In the genomic region with DNA sequence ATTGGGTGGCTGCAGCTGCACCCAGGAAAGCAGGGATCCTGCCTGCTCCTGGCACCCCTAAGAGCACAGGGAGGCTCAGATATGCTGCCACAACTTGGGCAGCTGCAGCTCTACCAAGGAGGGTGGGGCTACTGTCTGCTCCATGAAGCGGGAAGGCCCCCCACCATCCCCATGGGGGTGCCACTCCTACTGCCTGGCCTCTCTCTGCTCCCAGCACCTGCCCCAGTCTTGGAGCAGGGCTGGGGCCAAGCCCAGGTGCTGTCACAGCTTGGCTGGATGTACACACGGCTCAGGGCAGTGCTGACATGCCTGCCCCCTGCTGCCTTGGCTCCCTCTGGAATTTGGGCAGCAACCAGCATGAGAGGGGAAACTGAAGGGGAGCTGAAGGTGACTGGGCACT, we compare ENCODE assay signal across 31 cellular contexts.
"Had no signal": no experiment of that assay in that cellular context is flagged by ENCODE, and none has a peak within 500 bp of the region (broad histone marks: within the 10 kb centered on the region; RNA-seq: fewer than 3 reads in every experiment).

No MANE protein-coding gene starts in this region.

- H3K27me3 ChIP-seq: adrenal gland, ascending aorta, breast epithelium, cardiac muscle cell, colonic mucosa, esophagus squamous epithelium had no signal

- H3K27ac Mint-ChIP-seq: activated CD4-positive, alpha-beta memory T cell treated with anti-CD3 and anti-CD28 coated beads for 36 hours; activated CD4-positive, alpha-beta T cell treated with anti-CD3 and anti-CD28 coated beads for 36 hours; activated CD4-positive, alpha-beta T cell treated with anti-CD3 and anti-CD28 coated beads, Interleukin-2, amount 10 ng/mL, durations not matched to agents 24 days and 14 days; activated CD8-positive, alpha-beta memory T cell treated with anti-CD3 and anti-CD28 coated beads, Interleukin-2, amount 10 ng/mL, durations not matched to agents 7 days and 5 days; activated CD8-positive, alpha-beta T cell treated with anti-CD3 and anti-CD28 coated beads, Interleukin-2, amount 10 ng/mL, durations not matched to agents 7 days and 5 days; activated naive CD4-positive, alpha-beta T cell treated with anti-CD3 and anti-CD28 coated beads for 36 hours; activated naive CD4-positive, alpha-beta T cell treated with anti-CD3 and anti-CD28 coated beads, Interleukin-2, amount 50 U/mL, for 24 hours; activated naive CD8-positive, alpha-beta T cell treated with anti-CD3 and anti-CD28 coated beads for 36 hours; activated naive CD8-positive, alpha-beta T cell treated with anti-CD3 and anti-CD28 coated beads, Interleukin-2, amount 50 U/mL, for 24 hours; activated T-helper 1 cell treated with anti-CD3 and anti-CD28 coated beads, Interleukin-12 subunit alpha, Interleukin-12 subunit beta, Interleukin-2, Interleukin-4 antibody, amounts not matched to agents 30 ng/mL and 10 ng/mL and 1 ng/mL, durations not matched to agents 14 hours and 24 hours and 36 hours; activated T-helper 2 cell treated with anti-CD3 and anti-CD28 coated beads, Interferon-gamma antibody, Interleukin-2, Interleukin-4, amounts not matched to agents 10 μg/mL and 5 μg/mL and 100 μg/mL, durations not matched to agents 14 hours and 24 hours and 36 hours; brain had no signal

- H3K9me3 ChIP-seq: adrenal gland, ascending aorta, colonic mucosa, esophagus squamous epithelium had no signal

- H3K27me3 Mint-ChIP-seq: activated CD4-positive, alpha-beta memory T cell treated with anti-CD3 and anti-CD28 coated beads for 36 hours; activated CD4-positive, alpha-beta T cell treated with anti-CD3 and anti-CD28 coated beads for 36 hours; activated CD4-positive, alpha-beta T cell treated with anti-CD3 and anti-CD28 coated beads, Interleukin-2, amount 10 ng/mL, durations not matched to agents 24 days and 14 days; activated CD8-positive, alpha-beta memory T cell treated with anti-CD3 and anti-CD28 coated beads, Interleukin-2, amount 10 ng/mL, durations not matched to agents 7 days and 5 days; activated naive CD4-positive, alpha-beta T cell treated with anti-CD3 and anti-CD28 coated beads, Interleukin-2, amount 50 U/mL, for 24 hours; activated naive CD8-positive, alpha-beta T cell treated with anti-CD3 and anti-CD28 coated beads for 36 hours; activated naive CD8-positive, alpha-beta T cell treated with anti-CD3 and anti-CD28 coated beads, Interleukin-2, amount 50 U/mL, for 24 hours; brain had no signal

- H3K4me1 Mint-ChIP-seq: activated CD4-positive, alpha-beta T cell treated with anti-CD3 and anti-CD28 coated beads for 36 hours; activated CD4-positive, alpha-beta T cell treated with anti-CD3 and anti-CD28 coated beads, Interleukin-2, amount 10 ng/mL, durations not matched to agents 24 days and 14 days; activated CD8-positive, alpha-beta memory T cell treated with anti-CD3 and anti-CD28 coated beads, Interleukin-2, amount 10 ng/mL, durations not matched to agents 7 days and 5 days; activated naive CD4-positive, alpha-beta T cell treated with anti-CD3 and anti-CD28 coated beads, Interleukin-2, amount 50 U/mL, for 24 hours; activated naive CD8-positive, alpha-beta T cell treated with anti-CD3 and anti-CD28 coated beads for 36 hours; activated naive CD8-positive, alpha-beta T cell treated with anti-CD3 and anti-CD28 coated beads, Interleukin-2, amount 50 U/mL, for 24 hours; brain had no signal

- H3K36me3 Mint-ChIP-seq: activated CD4-positive, alpha-beta memory T cell treated with anti-CD3 and anti-CD28 coated beads for 36 hours; activated CD8-positive, alpha-beta memory T cell treated with anti-CD3 and anti-CD28 coated beads, Interleukin-2, amount 10 ng/mL, durations not matched to agents 7 days and 5 days; activated naive CD4-positive, alpha-beta T cell treated with anti-CD3 and anti-CD28 coated beads, Interleukin-2, amount 50 U/mL, for 24 hours; activated naive CD8-positive, alpha-beta T cell treated with anti-CD3 and anti-CD28 coated beads for 36 hours; brain had no signal

- ATAC-seq: activated CD4-positive, alpha-beta T cell treated with anti-CD3 and anti-CD28 coated beads for 36 hours; activated CD8-positive, alpha-beta memory T cell treated with anti-CD3 and anti-CD28 coated beads, Interleukin-2, amount 10 ng/mL, durations not matched to agents 7 days and 5 days; activated CD8-positive, alpha-beta T cell treated with anti-CD3 and anti-CD28 coated beads, Interleukin-2, amount 10 ng/mL, durations not matched to agents 7 days and 5 days; activated naive CD8-positive, alpha-beta T cell treated with anti-CD3 and anti-CD28 coated beads, Interleukin-2, amount 50 U/mL, for 24 hours had no signal

- H3K4me3 Mint-ChIP-seq: activated CD4-positive, alpha-beta memory T cell treated with anti-CD3 and anti-CD28 coated beads for 36 hours; activated CD4-positive, alpha-beta T cell treated with anti-CD3 and anti-CD28 coated beads for 36 hours; activated CD4-positive, alpha-beta T cell treated with anti-CD3 and anti-CD28 coated beads, Interleukin-2, amount 10 ng/mL, durations not matched to agents 24 days and 14 days; activated CD8-positive, alpha-beta memory T cell treated with anti-CD3 and anti-CD28 coated beads, Interleukin-2, amount 10 ng/mL, durations not matched to agents 7 days and 5 days; activated CD8-positive, alpha-beta T cell treated with anti-CD3 and anti-CD28 coated beads, Interleukin-2, amount 10 ng/mL, durations not matched to agents 7 days and 5 days; activated naive CD4-positive, alpha-beta T cell treated with anti-CD3 and anti-CD28 coated beads for 36 hours; activated naive CD4-positive, alpha-beta T cell treated with anti-CD3 and anti-CD28 coated beads, Interleukin-2, amount 50 U/mL, for 24 hours; activated naive CD8-positive, alpha-beta T cell treated with anti-CD3 and anti-CD28 coated beads for 36 hours; activated naive CD8-positive, alpha-beta T cell treated with anti-CD3 and anti-CD28 coated beads, Interleukin-2, amount 50 U/mL, for 24 hours; activated T-helper 1 cell treated with anti-CD3 and anti-CD28 coated beads, Interleukin-12 subunit alpha, Interleukin-12 subunit beta, Interleukin-2, Interleukin-4 antibody, amounts not matched to agents 30 ng/mL and 10 ng/mL and 1 ng/mL, durations not matched to agents 14 hours and 24 hours and 36 hours; brain had no signal

- H3K36me3 ChIP-seq: adrenal gland, ascending aorta, breast epithelium, cardiac muscle cell, colonic mucosa, esophagus squamous epithelium had no signal

- H3K4me3 ChIP-seq: adrenal gland, ascending aorta, breast epithelium, cardiac muscle cell, colonic mucosa, esophagus squamous epithelium had no signal

- H3K9me3 Mint-ChIP-seq: activated CD4-positive, alpha-beta T cell treated with anti-CD3 and anti-CD28 coated beads, Interleukin-2, amount 10 ng/mL, durations not matched to agents 24 days and 14 days; activated T-helper 2 cell treated with anti-CD3 and anti-CD28 coated beads, Interferon-gamma antibody, Interleukin-2, Interleukin-4, amounts not matched to agents 10 μg/mL and 5 μg/mL and 100 μg/mL, durations not matched to agents 14 hours and 24 hours and 36 hours had no signal

- DNase-seq: activated CD4-positive, alpha-beta memory T cell treated with anti-CD3 and anti-CD28 coated beads for 36 hours; activated CD4-positive, alpha-beta T cell treated with anti-CD3 and anti-CD28 coated beads for 36 hours; activated CD4-positive, alpha-beta T cell treated with anti-CD3 and anti-CD28 coated beads, Interleukin-2, amount 10 ng/mL, durations not matched to agents 24 days and 14 days; activated CD4-positive, CD25-positive, alpha-beta regulatory T cell; activated CD4-positive, CD25-positive, alpha-beta regulatory T cell treated with anti-CD3 and anti-CD28 coated beads, Interleukin-2, amount 50 U/mL, for 72 hours; activated CD8-positive, alpha-beta memory T cell treated with anti-CD3 and anti-CD28 coated beads, Interleukin-2, amount 10 ng/mL, durations not matched to agents 7 days and 5 days; activated CD8-positive, alpha-beta memory T cell treated with anti-CD3 and anti-CD28 coated beads, Interleukin-2, amount 50 U/mL, for 4 hours; activated CD8-positive, alpha-beta T cell treated with anti-CD3 and anti-CD28 coated beads, Interleukin-2, amount 10 ng/mL, durations not matched to agents 7 days and 5 days; activated effector memory CD4-positive, alpha-beta T cell treated with anti-CD3 and anti-CD28 coated beads, Interleukin-2, amount 50 U/mL, for 16 hours; activated naive CD4-positive, alpha-beta T cell treated with anti-CD3 and anti-CD28 coated beads for 36 hours; activated naive CD8-positive, alpha-beta T cell treated with anti-CD3 and anti-CD28 coated beads for 36 hours; activated naive CD8-positive, alpha-beta T cell treated with anti-CD3 and anti-CD28 coated beads, Interleukin-2, amount 50 U/mL, for 24 hours; activated T-cell treated with anti-CD3 and anti-CD28 coated beads, Interleukin-2, amount 50 U/mL, for 1 hour; activated T-cell treated with anti-CD3 and anti-CD28 coated beads, Interleukin-2, amount 50 U/mL, for 48 hours; adrenal gland; amygdala; central memory CD4-positive, alpha-beta T cell; cerebellar nuclear complex; colonic mucosa; effector CD8-positive, alpha-beta T cell; esophagus squamous epithelium; foreskin melanocyte; T-helper 2 cell had no signal

- H3K27ac ChIP-seq: adrenal gland, ascending aorta, breast epithelium, cardiac muscle cell, colonic mucosa, epithelial cell of prostate, esophagus squamous epithelium had no signal

- H3K4me1 ChIP-seq: adrenal gland, ascending aorta, breast epithelium, colonic mucosa, esophagus squamous epithelium had no signal
